ENCODE assay signal across 1 cellular context in genomic region chr10:110497438-110498086, GRCh38.
TF ChIP-seq lines count a peak whose summit lies in the region.

TSS of gene DUSP5 (plus strand) at chr10:110497907. CDS start at chr10:110498122, 215 bp downstream.

TF ChIP-seq in K562, 482 proteins besides CTCF, POLR2A, EP300 and RAD21 (continued from another document and continues in another):
- TF ChIP-seq ZNF407 (IDR thresholded peaks at IDR 0.05; ENCODE audit: low read depth) (no peak), ILF3 (IDR thresholded peaks at IDR 0.05; ENCODE audit: borderline replicate concordance) (no peak), STAT5B (CRISPR knock-in tag; IDR thresholded peaks at IDR 0.05) (no peak), E4F1 (CRISPR knock-in tag; IDR thresholded peaks at IDR 0.05; ENCODE audit: borderline replicate concordance) (no peak), TCF3 (CRISPR knock-in tag; IDR thresholded peaks at IDR 0.05) (no peak), HDAC6 (IDR thresholded peaks at IDR 0.05; ENCODE audit: low read depth, low read length) (no peak), POLR2AphosphoS5 (IDR thresholded peaks at IDR 0.05; ENCODE audit: control insufficient read depth, insufficient read depth, low read depth, low read length) (peak; percentile 60), ZNF511 (CRISPR knock-in tag; IDR thresholded peaks at IDR 0.05) (0 out of 2 replicates have a peak, but pooled peaks have one; percentile 53), DMBX1 (CRISPR knock-in tag; IDR thresholded peaks at IDR 0.05; ENCODE audit: borderline replicate concordance) (no peak), TFAM (CRISPR knock-in tag; conservative IDR thresholded peaks at IDR 0.05) (no peak), ZSCAN29 (IDR thresholded peaks at IDR 0.05) (no peak), HIVEP1 (CRISPR knock-in tag; IDR thresholded peaks at IDR 0.05) (peak; percentile 92), DIDO1 (tag; IDR thresholded peaks at IDR 0.05; ENCODE audit: low read depth) (no peak), TCF7L2 (IDR thresholded peaks at IDR 0.05; ENCODE audit: low read depth, low read length) (no peak), ZNF224 (CRISPR knock-in tag; IDR thresholded peaks at IDR 0.05) (no peak), ATF1 (CRISPR knock-in tag; IDR thresholded peaks at IDR 0.05) (no peak), ATF1 (tag; IDR thresholded peaks at IDR 0.05) (peak; percentile 59), ZFP30 (CRISPR knock-in tag; IDR thresholded peaks at IDR 0.05; ENCODE audit: borderline replicate concordance) (no peak), FIP1L1 (IDR thresholded peaks at IDR 0.05; ENCODE audit: low read depth, low read length, poor library complexity, severe bottlenecking) (peak; percentile 74), ZBTB40 (IDR thresholded peaks at IDR 0.05) (peak; percentile 65), ZBTB40 (CRISPR knock-in tag; IDR thresholded peaks at IDR 0.05) (no peak), MTA2 (IDR thresholded peaks at IDR 0.05; ENCODE audit: low read depth) (no peak), E2F4 (CRISPR knock-in tag; IDR thresholded peaks at IDR 0.05; ENCODE audit: low read depth) (no peak), MXD1 (CRISPR knock-in tag; IDR thresholded peaks at IDR 0.05; ENCODE audit: borderline replicate concordance, poor library complexity, severe bottlenecking) (no peak), ZNF324 (CRISPR knock-in tag; IDR thresholded peaks at IDR 0.05) (no peak), CBX2 (IDR thresholded peaks at IDR 0.05; ENCODE audit: insufficient read depth, low read length, poor library complexity, severe bottlenecking) (no peak), CGGBP1 (CRISPR knock-in tag; IDR thresholded peaks at IDR 0.05) (no peak), HDGF (IDR thresholded peaks at IDR 0.05) (no peak), TARDBP (IDR thresholded peaks at IDR 0.05) (peak; percentile 61; the same call in 1 of the 2 replicates), ZNF639 (CRISPR knock-in tag; conservative IDR thresholded peaks at IDR 0.05 in 1 of 2, IDR thresholded peaks at IDR 0.05 in 1 of 2) (peak in 1 of 2 experiments; percentile 43; a peak in 1 of 4 replicates), CHD4 (IDR thresholded peaks at IDR 0.05; ENCODE audit: insufficient read depth, insufficient replicate concordance, low read depth, low read length, poor library complexity, severe bottlenecking) (no peak), FUS (optimal IDR thresholded peaks at IDR 0.05; ENCODE audit: low read depth, low read length) (no peak), MTF1 (CRISPR knock-in tag; IDR thresholded peaks at IDR 0.05; ENCODE audit: borderline replicate concordance) (no peak), ELF4 (CRISPR knock-in tag; IDR thresholded peaks at IDR 0.05) (no peak), ZNF165 (CRISPR knock-in tag; IDR thresholded peaks at IDR 0.05; ENCODE audit: borderline replicate concordance) (no peak), ZNF507 (tag; conservative IDR thresholded peaks at IDR 0.05) (no peak)
